Comparison of ENCODE assay signal across 19 cellular contexts in genomic region chr12:53670966-53671365, GRCh38. TPM values are rescaled to one million over a fixed set of nuclear protein-coding genes. Genes with fewer than 3 reads are reported as not detected.
DNase-seq lines count a peak whose midpoint lies in the region; ATAC-seq, FAIRE-seq and TF ChIP-seq lines count a peak whose summit lies in the region.
"Had no signal": no experiment of that assay in that cellular context is flagged by ENCODE, and none has a peak within 500 bp of the region (broad histone marks: within the 10 kb centered on the region; RNA-seq: fewer than 3 reads in every experiment).

No MANE protein-coding gene starts in this region.

- TF ChIP-seq POLR2A in breast epithelium (IDR thresholded peaks at IDR 0.05), result no peak
- no peak for TF ChIP-seq POLR2A in K562 (conservative IDR thresholded peaks at IDR 0.05)

- DNase-seq in mammary epithelial cell (peak; percentile 21), breast epithelium (ENCODE audit: low spot score in 2 of 2) (no peak), K562 (ENCODE audit: extremely low read depth in 1 of 4, low spot score in 3 of 4) (no peak), NCI-H524 (lab: John Stamatoyannopoulos, UW) (no peak), OCI-LY7 (ENCODE audit: low spot score) (no peak)
- DNase-seq: CD4-positive, alpha-beta memory T cell; DMS79; GDM1; Karpas-422; NCI-H1105 treated with DMSO at 0.1 percent for 48 hours; NCI-H187 treated with DMSO at 0.1 percent for 48 hours; NCI-H345; NCI-H526 treated with DMSO at 0.1 percent for 48 hours; RPMI8226; SIG-M5 had no signal

- H3K36me3 ChIP-seq in mammary epithelial cell (ENCODE audit: insufficient read depth, low read length) (peaks cover 27% of the 10 kb centered on the region), breast epithelium (no peaks in the 10 kb centered on the region), HEK293 (ENCODE audit: control insufficient read depth in 2 of 2, insufficient read depth in 1 of 2, low read length in 2 of 2) (peaks cover 61 to 73% of the 10 kb centered on the region in 2 experiments), K562 (ENCODE audit: control insufficient read depth, insufficient read depth, low read length) (peaks cover 86% of the 10 kb centered on the region), OCI-LY7 (ENCODE audit: insufficient read depth, low read length) (peaks cover 85% of the 10 kb centered on the region)

- FAIRE-seq in K562 (lab: Jason Lieb, UNC), result no peak
- FAIRE-seq: GM12878, H1 had no signal

- TF ChIP-seq EP300 in K562 (IDR thresholded peaks at IDR 0.05; ENCODE audit: low read length), result no peak

- no peaks in the 10 kb centered on the region for H3K9me2 ChIP-seq in OCI-LY7 (ENCODE audit: insufficient read depth, low read length)

- H3K9ac ChIP-seq in mammary epithelial cell (ENCODE audit: insufficient read depth, low read length) (no peak overlapping the region), K562 (ENCODE audit: insufficient read depth in 1 of 2, low read depth in 2 of 2, low read length in 2 of 2) (no peak overlapping the region)

- no peak for TF ChIP-seq RAD21 in K562 (CRISPR knock-in tag; conservative IDR thresholded peaks at IDR 0.05 in 1 of 2, IDR thresholded peaks at IDR 0.05 in 1 of 2)

- no peak for TF ChIP-seq CTCF in mammary epithelial cell (conservative IDR thresholded peaks at IDR 0.05 in 1 of 2, IDR thresholded peaks at IDR 0.05 in 1 of 2; ENCODE audit: extremely low read depth in 1 of 2, insufficient read depth in 1 of 2, low read depth in 1 of 2, low read length in 2 of 2)
- TF ChIP-seq CTCF in breast epithelium (IDR thresholded peaks at IDR 0.05), result no peak
- TF ChIP-seq CTCF in HEK293 (tag by site-specific recombination; IDR thresholded peaks at IDR 0.05), result no peak
- TF ChIP-seq CTCF in K562 (IDR thresholded peaks at IDR 0.05 in 2 of 3, conservative IDR thresholded peaks at IDR 0.05 in 1 of 3; ENCODE audit: insufficient read depth in 2 of 3, low read depth in 1 of 3, low read length in 3 of 3), result no peak
- TF ChIP-seq CTCF in OCI-LY7 (conservative IDR thresholded peaks at IDR 0.05; ENCODE audit: low read length), result no peak

- H3K4me1 ChIP-seq in mammary epithelial cell (ENCODE audit: insufficient read depth, low read length) (peaks cover 14% of the 10 kb centered on the region), breast epithelium (peaks cover 0 to 9% of the 10 kb centered on the region in 2 donors), HEK293 (ENCODE audit: control insufficient read depth, insufficient read depth, low read length) (no peaks in the 10 kb centered on the region), K562 (replicated peaks in 1 of 2; ENCODE audit: control insufficient read depth in 2 of 2, insufficient read depth in 2 of 2, low read length in 2 of 2) (peaks cover 0 to 10% of the 10 kb centered on the region in 2 experiments; a peak in 3 of 5 replicates), OCI-LY7 (ENCODE audit: insufficient read depth, low read length, poor library complexity, severe bottlenecking) (peaks cover 13% of the 10 kb centered on the region)

- H3K4me3 ChIP-seq in mammary epithelial cell (replicated peaks in 1 of 3; ENCODE audit: insufficient read depth in 1 of 3, low read depth in 2 of 3, low read length in 3 of 3) (no peak overlapping the region), breast epithelium (no peak overlapping the region), HEK293 (ENCODE audit: low read depth, low read length) (no peak overlapping the region), K562 (no peak overlapping the region), OCI-LY7 (ENCODE audit: low read depth, low read length, poor library complexity, severe bottlenecking) (no peak overlapping the region)
- H3K4me3 ChIP-seq: GM12878 had no signal

- in situ Hi-C loops in mammary epithelial cell (cut with MboI; ENCODE audit: low sequenced_read_pairs in 2 of 2) (loop anchor here in 1 of 2 donors (10.0 kb wide), 1 partner anchor 46 kb away; the partner anchor contains the start of gene ATF7), K562 (cut with MboI) (no loop called here)

- H3K9me3 ChIP-seq in mammary epithelial cell (replicated peaks; ENCODE audit: insufficient read depth, low read length) (no peaks in the 10 kb centered on the region), breast epithelium (no peaks in the 10 kb centered on the region), HEK293 (ENCODE audit: control insufficient read depth, insufficient read depth, low read depth, low read length) (no peaks in the 10 kb centered on the region), K562 (replicated peaks; ENCODE audit: control insufficient read depth, insufficient read depth, low read depth, low read length) (no peaks in the 10 kb centered on the region), OCI-LY7 (ENCODE audit: low read length) (no peaks in the 10 kb centered on the region)

- dilution Hi-C loops in mammary epithelial cell (cut with HindIII; ENCODE audit: low sequenced_read_pairs), result loop anchor here (5.0 kb wide), 1 partner anchor 34 kb away; no protein-coding TSS in a partner anchor

- ATAC-seq in K562, result no peak
- ATAC-seq in HG03097 (IDR thresholded peaks at IDR 0.05; ENCODE audit: low FRiP score, unreplicated experiment), result no peak

- POLR2A ChIA-PET in HEK293 (lab: Yijun Ruan, JAX), result no interaction called here
- POLR2A ChIA-PET in K562 (lab: Yijun Ruan, JAX), result interaction anchor here (0.6 kb wide), 1 partner anchor 15 kb away, joined by 4 read pairs; no protein-coding TSS in a partner anchor
- POLR2A ChIA-PET in OCI-LY7 (lab: Charles Lee), result interaction anchor here (0.5 to 0.7 kb wide), 3 partner anchors 24 to 453 kb away, joined by 3 to 9 read pairs (median 4); no protein-coding TSS in a partner anchor

- CTCF ChIA-PET in mammary epithelial cell (lab: Charles Lee; ENCODE audit: low non-redundant PET) (no interaction called here), HEK293 (lab: Yijun Ruan, JAX) (no interaction called here), K562 (lab: Yijun Ruan, JAX; ENCODE audit: low intra/inter-chr PET ratio) (no interaction called here), OCI-LY7 (lab: Charles Lee; ENCODE audit: unreplicated experiment) (interaction anchor here (0.6 kb wide), 1 partner anchor 683 kb away, joined by 7 read pairs; no protein-coding TSS in a partner anchor)

- H4K20me1 ChIP-seq in mammary epithelial cell (ENCODE audit: insufficient read depth, low read length) (no peaks in the 10 kb centered on the region), K562 (replicated peaks; ENCODE audit: control insufficient read depth, insufficient read depth, low read length) (no peaks in the 10 kb centered on the region), OCI-LY7 (ENCODE audit: insufficient read depth, low read length) (no peaks in the 10 kb centered on the region)

- intact Hi-C loops in mammary epithelial cell (cut with micrococcal nuclease) (loop anchor here (1.0 to 10.0 kb wide), 2 partner anchors 12 to 346 kb away; partner anchors contain the start of gene AAAS), breast epithelium (cut with DNase I; ENCODE audit: low total_unique reads) (no loop called here), K562 (cut with micrococcal nuclease) (no loop called here), OCI-LY7 (cut with micrococcal nuclease; ENCODE audit: unreplicated experiment) (no loop called here)

- BruUV-seq in mammary epithelial cell (replicated peaks; lab: Mats Ljungman, UMichigan), result no TSS peak
- BruUV-seq in K562 (replicated peaks; lab: Mats Ljungman, UMichigan), result no TSS peak
- no TSS peak for BruUV-seq in OCI-LY7 (replicated peaks; lab: Mats Ljungman, UMichigan)

- H3K9me1 ChIP-seq in K562 (ENCODE audit: control insufficient read depth, insufficient read depth, low read length), result no peaks in the 10 kb centered on the region

- no peaks in the 10 kb centered on the region for H3K27me3 ChIP-seq in mammary epithelial cell (ENCODE audit: insufficient read depth, low read length)
- no peaks in the 10 kb centered on the region for H3K27me3 ChIP-seq in breast epithelium
- H3K27me3 ChIP-seq in K562 (ENCODE audit: control insufficient read depth in 2 of 2, insufficient read depth in 2 of 2, low read length in 2 of 2), result no peaks in the 10 kb centered on the region

- H3K4me2 ChIP-seq in mammary epithelial cell (ENCODE audit: insufficient read depth, low read depth, low read length), result no peak overlapping the region
- H3K4me2 ChIP-seq in K562 (ENCODE audit: insufficient read depth, low read length), result no peak overlapping the region
- H3K4me2 ChIP-seq in OCI-LY7 (ENCODE audit: low read length), result no peak overlapping the region

- H2AFZ ChIP-seq in mammary epithelial cell (ENCODE audit: low read depth, low read length) (no peak overlapping the region), K562 (ENCODE audit: low read depth, low read length) (no peak overlapping the region), OCI-LY7 (ENCODE audit: low read length) (no peak overlapping the region)

- H3K27ac ChIP-seq in mammary epithelial cell (ENCODE audit: insufficient read depth, low read depth, low read length) (no peak overlapping the region), breast epithelium (no peak overlapping the region), HEK293 (ENCODE audit: extremely low read depth, low read depth, low read length) (no peak overlapping the region), K562 (ENCODE audit: extremely low read depth, low read depth, low read length) (no peak overlapping the region), OCI-LY7 (ENCODE audit: low read depth, low read length, poor library complexity, severe bottlenecking) (no peak overlapping the region)

- H3K79me2 ChIP-seq in mammary epithelial cell (ENCODE audit: insufficient read depth, low read length), result peaks cover 22% of the 10 kb centered on the region
- peaks cover 56% of the 10 kb centered on the region for H3K79me2 ChIP-seq in K562 (ENCODE audit: control insufficient read depth, insufficient read depth, low read length)
- peaks cover 27% of the 10 kb centered on the region for H3K79me2 ChIP-seq in OCI-LY7 (ENCODE audit: insufficient read depth, low read depth, low read length)

RNA-seq across cellular contexts. Expression of gene ATP5MC2, which starts 4.9 kb away (rescaled TPM):
- total RNA-seq in mammary epithelial cell (100 to 1,000 TPM in 1 of 2 donors, 10 to 100 TPM in 1; 47.2 to 140 TPM), breast epithelium (100 to 1,000 TPM; 286 to 394 (median 306) TPM), K562 (2014; rRNA removed) (314 and 449 TPM in 2 replicates), K562 (2014; rRNA removed; fragmentation: Illumina TruSeq; extraction: Trizol) (338 and 468 TPM in 2 replicates), K562 (2015; rRNA removed; fragmentation: Illumina TruSeq; extraction: Trizol) (543 and 551 TPM in 2 replicates), K562 (2021) (458 and 490 TPM in 2 replicates), OCI-LY7 (2022) (374 and 417 TPM in 2 replicates)
- polyA plus RNA-seq in mammary epithelial cell (253 TPM), K562 (2011; rRNA removed) (372 and 445 TPM in 2 replicates), K562 (2014; fragmentation: Illumina TruSeq; extraction: Trizol) (845 and 851 TPM in 2 replicates), K562 (2014; fragmentation: Nextera tagmentation; extraction: Ambion mirVana) (1,000 to 10,000 TPM; 1,200 to 1,208 TPM), K562 (2014; rRNA removed) (377 and 575 TPM in 2 replicates)
- polyA minus RNA-seq in mammary epithelial cell, result 356 TPM
- total RNA-seq in K562 (2011; cell fraction: chromatin; rRNA removed; ENCODE audit: low replicate concordance), result 68.0 and 106 TPM in 2 replicates
- total RNA-seq in K562 (2011; cell fraction: nucleolus; rRNA removed), result 128 and 131 TPM in 2 replicates
- total RNA-seq in K562 (2011; cell fraction: nucleoplasm; rRNA removed), result 147 and 211 TPM in 2 replicates
- 857 and 961 TPM in 2 replicates for polyA plus RNA-seq in K562 (2011; cell fraction: cytosol; rRNA removed)
- 343 and 358 TPM in 2 replicates for polyA plus RNA-seq in K562 (2011; cell fraction: nucleus; rRNA removed)
- polyA plus RNA-seq in K562 (2012), result 869 and 1,024 TPM in 2 replicates
- 585 and 751 TPM in 2 replicates for polyA minus RNA-seq in K562 (2011; rRNA and poly(A)+ RNA removed)
- polyA minus RNA-seq in K562 (2011; cell fraction: cytosol; rRNA and poly(A)+ RNA removed), result 326 and 340 TPM in 2 replicates
- polyA minus RNA-seq in K562 (2011; cell fraction: nucleus; rRNA and poly(A)+ RNA removed), result 72.2 and 129 TPM in 2 replicates
- 423 and 500 TPM in 2 replicates for total RNA-seq in OCI-LY7 (2014; rRNA removed; shearing (Covaris generic))

RNA-seq across cellular contexts. Expression of gene ATF7, which starts 44.8 kb away (rescaled TPM):
- total RNA-seq in mammary epithelial cell (10 to 100 TPM; 11.2 to 26.5 TPM), breast epithelium (10 to 100 TPM; 31.4 to 34.1 (median 33.4) TPM), K562 (2014; rRNA removed) (8.5 and 10.6 TPM in 2 replicates), K562 (2014; rRNA removed; fragmentation: Illumina TruSeq; extraction: Trizol) (16.7 and 17.8 TPM in 2 replicates), K562 (2015; rRNA removed; fragmentation: Illumina TruSeq; extraction: Trizol) (12.3 and 13.8 TPM in 2 replicates), K562 (2021) (20.7 and 23.8 TPM in 2 replicates), OCI-LY7 (2022) (23.2 and 26.5 TPM in 2 replicates)
- polyA plus RNA-seq in mammary epithelial cell (16.4 TPM), K562 (2011; rRNA removed) (20.9 and 23.0 TPM in 2 replicates), K562 (2014; fragmentation: Illumina TruSeq; extraction: Trizol) (20.8 and 22.0 TPM in 2 replicates), K562 (2014; fragmentation: Nextera tagmentation; extraction: Ambion mirVana) (10 to 100 TPM; 28.9 to 30.4 TPM), K562 (2014; rRNA removed) (18.4 and 23.5 TPM in 2 replicates)
- polyA minus RNA-seq in mammary epithelial cell, result 68.1 TPM
- total RNA-seq in K562 (2011; cell fraction: chromatin; rRNA removed; ENCODE audit: low replicate concordance), result 37.6 and 52.5 TPM in 2 replicates
- total RNA-seq in K562 (2011; cell fraction: nucleolus; rRNA removed), result 22.0 and 24.5 TPM in 2 replicates
- 48.6 and 75.5 TPM in 2 replicates for total RNA-seq in K562 (2011; cell fraction: nucleoplasm; rRNA removed)
- 13.1 and 21.3 TPM in 2 replicates for polyA plus RNA-seq in K562 (2011; cell fraction: cytosol; rRNA removed)
- polyA plus RNA-seq in K562 (2011; cell fraction: nucleus; rRNA removed), result 24.3 and 25.6 TPM in 2 replicates
- polyA plus RNA-seq in K562 (2012), result 11.9 and 18.6 TPM in 2 replicates
- polyA minus RNA-seq in K562 (2011; rRNA and poly(A)+ RNA removed), result 20.8 and 32.8 TPM in 2 replicates
- polyA minus RNA-seq in K562 (2011; cell fraction: cytosol; rRNA and poly(A)+ RNA removed), result 12.7 and 28.9 TPM in 2 replicates
- 9.7 and 15.9 TPM in 2 replicates for polyA minus RNA-seq in K562 (2011; cell fraction: nucleus; rRNA and poly(A)+ RNA removed)
- 5.9 and 6.8 TPM in 2 replicates for total RNA-seq in OCI-LY7 (2014; rRNA removed; shearing (Covaris generic))

RNA-seq across cellular contexts. Expression of gene CALCOCO1, which starts 56.3 kb away (rescaled TPM):
- total RNA-seq in mammary epithelial cell (100 to 1,000 TPM in 1 of 2 donors, 10 to 100 TPM in 1; 61.1 to 127 TPM), breast epithelium (100 to 1,000 TPM; 218 to 301 (median 295) TPM), K562 (2014; rRNA removed) (7.2 and 10.2 TPM in 2 replicates), K562 (2014; rRNA removed; fragmentation: Illumina TruSeq; extraction: Trizol) (11.0 and 12.0 TPM in 2 replicates), K562 (2015; rRNA removed; fragmentation: Illumina TruSeq; extraction: Trizol) (5.5 and 6.2 TPM in 2 replicates), K562 (2021) (11.3 and 16.3 TPM in 2 replicates), OCI-LY7 (2022) (25.1 and 30.9 TPM in 2 replicates)
- polyA plus RNA-seq in mammary epithelial cell (48.3 TPM), K562 (2011; rRNA removed) (31.8 and 37.5 TPM in 2 replicates), K562 (2014; fragmentation: Illumina TruSeq; extraction: Trizol) (17.4 and 21.0 TPM in 2 replicates), K562 (2014; fragmentation: Nextera tagmentation; extraction: Ambion mirVana) (1 to 10 TPM; 1.9 to 3.4 TPM), K562 (2014; rRNA removed) (13.2 and 13.7 TPM in 2 replicates)
- polyA minus RNA-seq in mammary epithelial cell, result 8.5 TPM
- total RNA-seq in K562 (2011; cell fraction: chromatin; rRNA removed; ENCODE audit: low replicate concordance), result 90.7 and 154 TPM in 2 replicates
- total RNA-seq in K562 (2011; cell fraction: nucleolus; rRNA removed), result 62.6 and 76.5 TPM in 2 replicates
- 74.6 and 85.6 TPM in 2 replicates for total RNA-seq in K562 (2011; cell fraction: nucleoplasm; rRNA removed)
- polyA plus RNA-seq in K562 (2011; cell fraction: cytosol; rRNA removed), result 34.8 and 38.4 TPM in 2 replicates
- polyA plus RNA-seq in K562 (2011; cell fraction: nucleus; rRNA removed), result 200 and 212 TPM in 2 replicates
- 14.8 and 38.0 TPM in 2 replicates for polyA plus RNA-seq in K562 (2012)
- polyA minus RNA-seq in K562 (2011; rRNA and poly(A)+ RNA removed), result 17.3 and 22.1 TPM in 2 replicates
- polyA minus RNA-seq in K562 (2011; cell fraction: cytosol; rRNA and poly(A)+ RNA removed), result 6.3 and 8.0 TPM in 2 replicates
- 28.4 and 36.7 TPM in 2 replicates for polyA minus RNA-seq in K562 (2011; cell fraction: nucleus; rRNA and poly(A)+ RNA removed)
- 12.8 and 18.9 TPM in 2 replicates for total RNA-seq in OCI-LY7 (2014; rRNA removed; shearing (Covaris generic))
